In genomic region chr6:139490482-139490881, GRCh38 we compare ENCODE assay signal across 8 cellular contexts.
DNase-seq lines count a peak whose midpoint lies in the region; ATAC-seq and TF ChIP-seq lines count a peak whose summit lies in the region.

No MANE protein-coding gene starts in this region.

- H3K9me3 ChIP-seq in T-helper 17 cell (ENCODE audit: control insufficient read depth, low read length, poor library complexity, severe bottlenecking) (no peaks in the 10 kb centered on the region), mucosa of descending colon (no peaks in the 10 kb centered on the region)

- DNase-seq in T-helper 17 cell (no peak), mucosa of descending colon (peak in 1 of 3 donors; percentile 52), NCI-H1930 (lab: John Stamatoyannopoulos, UW) (no peak), HuH-7.5 (ENCODE audit: low spot score) (no peak), NCI-H748 (lab: John Stamatoyannopoulos, UW; ENCODE audit: unreplicated experiment) (no peak)

- peak overlapping the region; percentile 19 for H3K4me3 Mint-ChIP-seq in T-helper 17 cell

- no peaks in the 10 kb centered on the region for H3K27me3 Mint-ChIP-seq in T-helper 17 cell

- H3K36me3 Mint-ChIP-seq in T-helper 17 cell (ENCODE audit: low read depth), result peaks cover 2% of the 10 kb centered on the region

- H3K4me1 ChIP-seq in mucosa of descending colon (ENCODE audit: low read depth), result no peaks in the 10 kb centered on the region

- peak; percentile 86 for ATAC-seq in GM18870 (IDR thresholded peaks at IDR 0.05; ENCODE audit: unreplicated experiment)
- ATAC-seq in HG02759 (IDR thresholded peaks at IDR 0.05; ENCODE audit: unreplicated experiment), result peak; percentile 76
- peak; percentile 76 for ATAC-seq in T-helper 17 cell
- ATAC-seq in mucosa of descending colon, result peak; percentile 80
- no peak for ATAC-seq in HG03520 (IDR thresholded peaks at IDR 0.05; ENCODE audit: unreplicated experiment)

- no peaks in the 10 kb centered on the region for H3K36me3 ChIP-seq in mucosa of descending colon (ENCODE audit: low read depth)

- H3K27ac Mint-ChIP-seq in T-helper 17 cell, result no peak overlapping the region

- intact Hi-C loops in mucosa of descending colon (cut with DNase I, micrococcal nuclease), result no loop called here

- no peak overlapping the region for H3K4me3 ChIP-seq in mucosa of descending colon

- TF ChIP-seq CTCF in mucosa of descending colon (IDR thresholded peaks at IDR 0.05), result no peak

- H3K4me1 Mint-ChIP-seq in T-helper 17 cell, result peaks cover 8% of the 10 kb centered on the region
